In the genomic region with DNA sequence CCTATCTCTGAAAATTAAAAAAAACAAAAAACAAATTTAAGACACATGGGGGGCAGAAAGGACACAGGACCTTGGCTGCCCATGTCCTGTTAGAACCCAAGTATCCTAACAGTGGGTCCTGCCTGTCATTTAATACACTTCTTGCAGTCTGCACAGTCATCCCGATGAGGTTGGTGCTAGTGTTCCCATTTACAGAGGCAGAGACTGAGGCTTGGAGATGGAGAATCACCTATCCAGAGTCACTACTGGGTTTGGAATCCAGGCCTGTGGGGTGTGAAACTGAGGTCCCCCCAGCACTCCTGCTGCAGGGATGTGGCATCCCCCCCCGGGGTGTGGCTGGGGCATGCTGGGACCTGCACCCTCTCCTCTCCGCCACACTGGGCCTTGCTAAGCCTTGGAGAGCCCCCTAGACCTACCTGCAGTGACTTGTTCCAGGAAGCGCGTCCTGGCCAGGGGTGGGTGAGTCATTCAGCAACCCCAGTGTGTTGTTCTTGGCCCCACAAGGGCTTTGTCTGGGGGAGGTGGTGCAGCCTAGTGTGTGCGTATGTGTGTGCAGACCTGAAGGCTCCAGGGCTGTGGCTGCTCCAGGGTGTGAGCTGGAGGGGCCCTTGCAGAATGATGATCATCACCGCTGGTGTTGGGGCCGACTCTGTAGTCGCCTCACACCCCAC, we compare ENCODE assay signal across 8 cellular contexts. TPM values are rescaled to one million over a fixed set of nuclear protein-coding genes. Genes with fewer than 3 reads are reported as not detected.
DNase-seq lines count a peak whose midpoint lies in the region; ATAC-seq and TF ChIP-seq lines count a peak whose summit lies in the region.

No MANE protein-coding gene starts in this region.

- CTCF ChIA-PET in Panc1 (lab: Charles Lee), result no interaction called here

- peaks cover 30% of the 10 kb centered on the region for H3K4me1 ChIP-seq in Panc1 (ENCODE audit: control insufficient read depth, insufficient read depth, low read length)
- H3K4me1 ChIP-seq in HAP-1, result no peaks in the 10 kb centered on the region

- in situ Hi-C loops in Panc1 (cut with HindIII; ENCODE audit: low pct_unique_long_range_greater_than_20kb, low sequenced_read_pairs), result no loop called here
- in situ Hi-C loops in HAP-1 (cut with MboI; ENCODE audit: low sequenced_read_pairs), result no loop called here

- TF ChIP-seq CTCF in Panc1 (IDR thresholded peaks at IDR 0.05), result no peak

- H3K27ac ChIP-seq in Panc1 (ENCODE audit: low read length), result peak overlapping the region; percentile 36; the same call in 1 of the 2 replicates

- no TSS peak for BruUV-seq in Panc1 (replicated peaks; lab: Mats Ljungman, UMichigan)

- intact Hi-C loops in Panc1 (cut with micrococcal nuclease; ENCODE audit: unreplicated experiment), result no loop called here

- H3K4me3 ChIP-seq in Panc1 (ENCODE audit: low read depth in 2 of 2, low read length in 2 of 2), result no peak overlapping the region
- no peak overlapping the region for H3K4me3 ChIP-seq in HAP-1

- no peaks in the 10 kb centered on the region for H3K9me3 ChIP-seq in Panc1 (ENCODE audit: control insufficient read depth, insufficient read depth, low read depth, low read length)
- no peaks in the 10 kb centered on the region for H3K9me3 ChIP-seq in HAP-1

- H3K36me3 ChIP-seq in Panc1 (ENCODE audit: control insufficient read depth, insufficient read depth, low read length) (no peaks in the 10 kb centered on the region), HAP-1 (replicated peaks) (no peaks in the 10 kb centered on the region)

- no peaks in the 10 kb centered on the region for H3K27me3 ChIP-seq in Panc1 (ENCODE audit: control insufficient read depth, insufficient read depth, low read length)
- H3K27me3 ChIP-seq in HAP-1 (ENCODE audit: low read depth), result no peaks in the 10 kb centered on the region

- POLR2A ChIA-PET in Panc1 (lab: Charles Lee), result no interaction called here

- ATAC-seq in GM18867 (IDR thresholded peaks at IDR 0.05; ENCODE audit: unreplicated experiment), result peak; percentile 90
- ATAC-seq in HG02571 (IDR thresholded peaks at IDR 0.05; ENCODE audit: unreplicated experiment), result peak; percentile 76
- ATAC-seq in Panc1, result peak; percentile 88

- DNase-seq in Panc1 (ENCODE audit: low read depth, low spot score) (no peak), dermis microvascular lymphatic vessel endothelial cell (ENCODE audit: low read depth in 2 of 2) (peak; percentile 69 to 90), NCI-H2227 (lab: John Stamatoyannopoulos, UW; ENCODE audit: unreplicated experiment) (no peak), NCI-H2107 (lab: John Stamatoyannopoulos, UW) (no peak), HAP-1 (ENCODE audit: low spot score in 2 of 2) (no peak)
- peak; percentile 6 to 35 for DNase-seq in stimulated activated CD8-positive, alpha-beta memory T cell treated with anti-CD3 and anti-CD28 coated beads, Interleukin-4, amount 100 ng/mL, for 4 hours (ENCODE audit: low read depth in 2 of 2, low spot score in 1 of 2)

RNA-seq across cellular contexts. Expression of a gene that starts 49.7 kb away (rescaled TPM):
- total RNA-seq in Panc1 (2021; ENCODE audit: unreplicated experiment) (34.8 TPM), dermis microvascular lymphatic vessel endothelial cell (1.5 TPM in 2 replicates)
- 76.6 TPM for polyA plus RNA-seq in Panc1 (2012; ENCODE audit: insufficient read length)

Comparison
In these comparisons a context has a peak if more than half of its experiments do, and no peak if none do; other contexts are left out.
1. DNase-seq: peak in dermis microvascular lymphatic vessel endothelial cell (2 of 2) and stimulated activated CD8-positive, alpha-beta memory T cell treated with anti-CD3 and anti-CD28 coated beads, Interleukin-4, amount 100 ng/mL, for 4 hours (2 of 2); none in Panc1 (single experiment), NCI-H2227 (single experiment), NCI-H2107 (single experiment) and HAP-1 (0 of 2).
2. RNA of a gene that starts 49.7 kb away (total RNA-seq): 34.8 TPM in Panc1 (single experiment); 1.5 TPM in dermis microvascular lymphatic vessel endothelial cell; every median in the first group is over 10 times any median in the second.
3. Peak in every context shown above with its lines, with median percentiles within 50 percentile points of each other: ATAC-seq.